Comparison of ENCODE assay signal across 17 cellular contexts in the genomic region with DNA sequence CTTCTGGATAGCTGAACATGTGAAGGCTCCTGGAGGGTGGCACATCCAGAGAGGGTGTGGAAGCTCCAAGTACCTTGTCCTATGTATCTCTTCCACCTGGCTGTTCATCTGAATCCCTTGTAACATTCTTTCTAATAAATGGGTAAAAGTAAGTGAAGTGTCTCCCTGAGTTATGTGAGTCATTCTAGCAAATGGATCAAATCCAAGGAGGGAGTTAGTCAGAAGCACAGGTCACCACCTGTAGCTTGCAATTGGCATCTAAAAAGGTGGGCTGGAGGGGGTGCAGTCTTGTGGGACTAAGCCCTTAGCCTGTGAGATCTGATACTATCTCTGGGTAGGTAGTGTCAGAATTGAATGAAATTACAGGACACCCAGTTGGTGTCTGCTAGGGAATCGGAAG.
A peak's percentile ranks its signal among the peaks of the same experiment; 100 is the strongest.
DNase-seq lines count a peak whose midpoint lies in the region; ATAC-seq and TF ChIP-seq lines count a peak whose summit lies in the region.
"Had no signal": no experiment of that assay in that cellular context is flagged by ENCODE, and none has a peak within 500 bp of the region (broad histone marks: within the 10 kb centered on the region; RNA-seq: fewer than 3 reads in every experiment).

No MANE protein-coding gene starts in this region.

- H3K9me3 ChIP-seq in MG63 (no peaks in the 10 kb centered on the region), mammary epithelial cell (replicated peaks; ENCODE audit: insufficient read depth, low read length) (no peaks in the 10 kb centered on the region), left lung (no peaks in the 10 kb centered on the region)
- H3K9me3 ChIP-seq: spleen had no signal

- H3K4me3 ChIP-seq in MG63 (no peak overlapping the region), mammary epithelial cell (replicated peaks in 1 of 3; ENCODE audit: insufficient read depth in 1 of 3, low read depth in 2 of 3, low read length in 3 of 3) (no peak overlapping the region), left lung (no peak overlapping the region)
- H3K4me3 ChIP-seq: dorsolateral prefrontal cortex, spleen had no signal

- ATAC-seq in left lung (peak; percentile 19), GM19023 (IDR thresholded peaks at IDR 0.05; ENCODE audit: unreplicated experiment) (no peak), HG02970 (IDR thresholded peaks at IDR 0.05; ENCODE audit: low FRiP score, unreplicated experiment) (no peak)

- 44% methylated on average over 1 of the region's 1 CpG for WGBS in mammary epithelial cell (ENCODE audit: low coverage, missing lambda C conversion rate)

- H3K27me3 ChIP-seq in MG63 (no peaks in the 10 kb centered on the region), mammary epithelial cell (ENCODE audit: insufficient read depth, low read length) (no peaks in the 10 kb centered on the region), left lung (no peaks in the 10 kb centered on the region)
- H3K27me3 ChIP-seq: dorsolateral prefrontal cortex, spleen had no signal

- peak overlapping the region; percentile 39 for H3K4me2 ChIP-seq in mammary epithelial cell (ENCODE audit: insufficient read depth, low read depth, low read length)

- peaks cover 77% of the 10 kb centered on the region for H3K79me2 ChIP-seq in mammary epithelial cell (ENCODE audit: insufficient read depth, low read length)

- peak overlapping the region; percentile 45 for H3K27ac ChIP-seq in mammary epithelial cell (ENCODE audit: insufficient read depth, low read depth, low read length)
- H3K27ac ChIP-seq in left lung = peak overlapping the region in 1 of 2 donors; percentile 6
- H3K27ac ChIP-seq: dorsolateral prefrontal cortex had no signal

- H3K36me3 ChIP-seq in MG63 = peaks cover 40% of the 10 kb centered on the region
- no peaks in the 10 kb centered on the region for H3K36me3 ChIP-seq in mammary epithelial cell (ENCODE audit: insufficient read depth, low read length)
- no peaks in the 10 kb centered on the region for H3K36me3 ChIP-seq in left lung
- H3K36me3 ChIP-seq: spleen had no signal

- DNase-seq in ACHN = peak; percentile 79
- DNase-seq in MG63 = peak; percentile 32
- DNase-seq in mammary epithelial cell = peak; percentile 88
- DNase-seq in left lung = no peak
- no peak for DNase-seq in iPS-NIHi11 (ENCODE audit: low spot score)
- DNase-seq in NCI-H1930 (lab: John Stamatoyannopoulos, UW) = no peak
- DNase-seq: activated CD4-positive, alpha-beta T cell treated with anti-CD3 and anti-CD28 coated beads, Interleukin-2, amount 50 U/mL, for 48 hours; activated T-cell treated with anti-CD3 and anti-CD28 coated beads, Interleukin-2, amount 50 U/mL, for 48 hours; dorsolateral prefrontal cortex; H7; NCI-H187 treated with DMSO at 0.1 percent for 48 hours; NCI-H82; nucleus accumbens; Right ventricle myocardium superior; spleen had no signal

- dilution Hi-C loops in mammary epithelial cell (cut with HindIII; ENCODE audit: low sequenced_read_pairs) = no loop called here

- intact Hi-C loops in mammary epithelial cell (cut with micrococcal nuclease) (no loop called here), left lung (cut with DNase I) (no loop called here)

- no peak overlapping the region for H2AFZ ChIP-seq in mammary epithelial cell (ENCODE audit: low read depth, low read length)

- TF ChIP-seq CTCF in mammary epithelial cell (conservative IDR thresholded peaks at IDR 0.05 in 1 of 2, IDR thresholded peaks at IDR 0.05 in 1 of 2; ENCODE audit: extremely low read depth in 1 of 2, insufficient read depth in 1 of 2, low read depth in 1 of 2, low read length in 2 of 2) (no peak), left lung (IDR thresholded peaks at IDR 0.05) (no peak)

- H4K20me1 ChIP-seq in mammary epithelial cell (ENCODE audit: insufficient read depth, low read length) = no peaks in the 10 kb centered on the region

- in situ Hi-C loops in ACHN (cut with HindIII; ENCODE audit: low pct_ligation_motif_present, low pct_unique_long_range_greater_than_20kb, low sequenced_read_pairs) (no loop called here), mammary epithelial cell (cut with MboI; ENCODE audit: low sequenced_read_pairs in 2 of 2) (loop anchor here (10.0 kb wide), 1 partner anchor 68 kb away; the partner anchor contains the start of gene WWTR1 (in 2 of the 2))

- BruUV-seq in mammary epithelial cell (replicated peaks; lab: Mats Ljungman, UMichigan) = no TSS peak

- CTCF ChIA-PET in mammary epithelial cell (lab: Charles Lee; ENCODE audit: low non-redundant PET) = interaction anchor here (0.7 kb wide), 1 partner anchor 38 kb away, joined by 3 read pairs; no protein-coding TSS in a partner anchor

- H3K4me1 ChIP-seq in mammary epithelial cell (ENCODE audit: insufficient read depth, low read length) (peaks cover 60% of the 10 kb centered on the region), left lung (peaks cover 4 to 45% of the 10 kb centered on the region in 2 donors)

- H3K9ac ChIP-seq in mammary epithelial cell (ENCODE audit: insufficient read depth, low read length) = no peak overlapping the region

Comparison
In these comparisons a context has a peak if more than half of its experiments do, and no peak if none do; other contexts are left out.
1. DNase-seq: peak in ACHN (single experiment), MG63 (single experiment) and mammary epithelial cell (single experiment); none in left lung (0 of 2), iPS-NIHi11 (single experiment) and NCI-H1930 (0 of 2).